23 cellular contexts compared by ENCODE assay signal in the genomic region with DNA sequence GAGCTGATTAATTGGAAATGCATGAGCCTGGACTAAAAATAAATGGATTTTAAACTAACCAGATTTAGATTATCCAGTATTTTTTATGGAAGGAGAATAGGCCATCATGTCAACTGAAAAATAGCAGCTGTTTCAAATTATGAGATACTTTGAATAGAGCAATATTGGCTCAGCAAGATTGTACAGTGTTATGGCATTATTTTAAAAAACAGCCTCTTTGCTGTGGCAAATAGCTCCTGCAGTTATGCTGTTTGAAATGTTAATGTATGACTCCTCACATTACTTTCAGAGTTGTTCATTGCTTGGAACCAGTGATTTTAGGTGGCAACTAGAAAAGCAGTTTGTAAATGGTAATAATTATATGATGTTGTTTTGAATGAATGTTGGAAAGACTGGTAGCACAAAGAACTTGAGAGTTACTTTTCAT.
DNase-seq lines count a peak whose midpoint lies in the region; ATAC-seq and TF ChIP-seq lines count a peak whose summit lies in the region.
"Had no signal": no experiment of that assay in that cellular context is flagged by ENCODE, and none has a peak within 500 bp of the region (broad histone marks: within the 10 kb centered on the region; RNA-seq: fewer than 3 reads in every experiment).

No MANE protein-coding gene starts in this region.

- no peaks in the 10 kb centered on the region for H3K36me3 ChIP-seq in breast epithelium
- H3K36me3 ChIP-seq in mammary epithelial cell (ENCODE audit: insufficient read depth, low read length), result no peaks in the 10 kb centered on the region
- H3K36me3 ChIP-seq: Peyer's patch, prostate gland, WERI-Rb-1 had no signal

- no peak overlapping the region for H3K9ac ChIP-seq in mammary epithelial cell (ENCODE audit: insufficient read depth, low read length)

- TF ChIP-seq POLR2A in breast epithelium (IDR thresholded peaks at IDR 0.05), result no peak

- H3K4me3 Mint-ChIP-seq in nephron, result no peak overlapping the region
- H3K4me3 Mint-ChIP-seq in effector memory CD8-positive, alpha-beta T cell, result no peak overlapping the region
- H3K4me3 Mint-ChIP-seq: activated T-helper 17 cell treated with anti-CD3 and anti-CD28 coated beads, Interleukin-2, amount 50 U/mL, for 72 hours; immature natural killer cell; stimulated activated naive B cell treated with anti-CD40 and anti-IgM and Interleukin-4, amounts not matched to agents 10 μg/mL and 1 μg/mL and 100 μg/mL, for 72 hours had no signal

- no peaks in the 10 kb centered on the region for H3K9me3 Mint-ChIP-seq in nephron
- no peaks in the 10 kb centered on the region for H3K9me3 Mint-ChIP-seq in effector memory CD8-positive, alpha-beta T cell
- H3K9me3 Mint-ChIP-seq: activated T-helper 17 cell treated with anti-CD3 and anti-CD28 coated beads, Interleukin-2, amount 50 U/mL, for 72 hours; immature natural killer cell; stimulated activated naive B cell treated with anti-CD40 and anti-IgM and Interleukin-4, amounts not matched to agents 10 μg/mL and 1 μg/mL and 100 μg/mL, for 72 hours had no signal

- no peaks in the 10 kb centered on the region for H3K27me3 Mint-ChIP-seq in nephron (ENCODE audit: low read depth)
- peaks cover 14 to 47% of the 10 kb centered on the region in 2 donors for H3K27me3 Mint-ChIP-seq in effector memory CD8-positive, alpha-beta T cell

- dilution Hi-C loops in mammary epithelial cell (cut with HindIII; ENCODE audit: low sequenced_read_pairs), result no loop called here

- DNase-seq in breast epithelium (ENCODE audit: low spot score in 2 of 2) (no peak), mammary epithelial cell (no peak), dorsolateral prefrontal cortex (no peak), Kasumi-1 (lab: John Stamatoyannopoulos, UW) (no peak), NCI-H2081 (lab: John Stamatoyannopoulos, UW) (no peak)
- no peak for DNase-seq in effector memory CD8-positive, alpha-beta T cell
- DNase-seq: activated CD4-positive, alpha-beta T cell treated with anti-CD3 and anti-CD28 coated beads, Interleukin-2, amount 50 U/mL, for 1 hour; activated CD8-positive, alpha-beta memory T cell treated with anti-CD3 and anti-CD28 coated beads, Interleukin-2, amount 50 U/mL, for 4 hours; DND-41; GOT3; immature natural killer cell; NCI-H1930; NCI-H446 treated with DMSO at 0.1 percent for 48 hours; Peyer's patch; SJCRH30; stimulated activated naive B cell treated with anti-CD40 and anti-IgM and Interleukin-4, amounts not matched to agents 10 μg/mL and 1 μg/mL and 100 μg/mL, for 72 hours; T-helper 2 cell; WERI-Rb-1 had no signal

- no peaks in the 10 kb centered on the region for H3K27me3 ChIP-seq in breast epithelium
- no peaks in the 10 kb centered on the region for H3K27me3 ChIP-seq in mammary epithelial cell (ENCODE audit: insufficient read depth, low read length)
- H3K27me3 ChIP-seq in dorsolateral prefrontal cortex, result peaks cover 0 to 20% (median 0%) of the 10 kb centered on the region in 45 donors
- H3K27me3 ChIP-seq: Peyer's patch, SJCRH30 had no signal

- TF ChIP-seq CTCF in breast epithelium (IDR thresholded peaks at IDR 0.05) (no peak), mammary epithelial cell (conservative IDR thresholded peaks at IDR 0.05 in 1 of 2, IDR thresholded peaks at IDR 0.05 in 1 of 2; ENCODE audit: extremely low read depth in 1 of 2, insufficient read depth in 1 of 2, low read depth in 1 of 2, low read length in 2 of 2) (no peak), dorsolateral prefrontal cortex (IDR thresholded peaks at IDR 0.05 in 54 of 56, conservative IDR thresholded peaks at IDR 0.05 in 2 of 56; ENCODE audit: low read depth in 1 of 56, partially characterized antibody in 56 of 56) (no peak), nephron (IDR thresholded peaks at IDR 0.05; ENCODE audit: unreplicated experiment in 3 of 3) (no peak)

- no peak for ATAC-seq in effector memory CD8-positive, alpha-beta T cell (replicated peaks)
- no peak for ATAC-seq in GM21360 (IDR thresholded peaks at IDR 0.05; ENCODE audit: unreplicated experiment)
- ATAC-seq: activated T-helper 17 cell treated with anti-CD3 and anti-CD28 coated beads, Interleukin-2, amount 50 U/mL, for 72 hours; stimulated activated naive B cell treated with anti-CD40 and anti-IgM and Interleukin-4, amounts not matched to agents 10 μg/mL and 1 μg/mL and 100 μg/mL, for 72 hours had no signal

- BruUV-seq in mammary epithelial cell (replicated peaks; lab: Mats Ljungman, UMichigan), result no TSS peak

- no peak overlapping the region for H2AFZ ChIP-seq in mammary epithelial cell (ENCODE audit: low read depth, low read length)

- H3K79me2 ChIP-seq in mammary epithelial cell (ENCODE audit: insufficient read depth, low read length), result no peaks in the 10 kb centered on the region

- peaks cover 64% of the 10 kb centered on the region for H3K4me1 Mint-ChIP-seq in nephron
- H3K4me1 Mint-ChIP-seq in effector memory CD8-positive, alpha-beta T cell (ENCODE audit: low read depth in 2 of 2), result peaks cover 0 to 6% of the 10 kb centered on the region in 2 donors
- H3K4me1 Mint-ChIP-seq: immature natural killer cell; stimulated activated naive B cell treated with anti-CD40 and anti-IgM and Interleukin-4, amounts not matched to agents 10 μg/mL and 1 μg/mL and 100 μg/mL, for 72 hours had no signal

- in situ Hi-C loops in mammary epithelial cell (cut with MboI; ENCODE audit: low sequenced_read_pairs in 2 of 2), result no loop called here

- H3K4me3 ChIP-seq in breast epithelium (peak overlapping the region in 1 of 3 donors; percentile 16), mammary epithelial cell (replicated peaks in 1 of 3; ENCODE audit: insufficient read depth in 1 of 3, low read depth in 2 of 3, low read length in 3 of 3) (no peak overlapping the region), dorsolateral prefrontal cortex (peak overlapping the region in 1 of 59 donors; percentile 6)
- H3K4me3 ChIP-seq: Peyer's patch, prostate gland, SJCRH30, skin epidermis had no signal

- H3K27ac Mint-ChIP-seq in nephron, result peak overlapping the region; percentile 37 to 79 (median 72)
- no peak overlapping the region for H3K27ac Mint-ChIP-seq in effector memory CD8-positive, alpha-beta T cell
- H3K27ac Mint-ChIP-seq: activated T-helper 17 cell treated with anti-CD3 and anti-CD28 coated beads, Interleukin-2, amount 50 U/mL, for 72 hours; immature natural killer cell; stimulated activated naive B cell treated with anti-CD40 and anti-IgM and Interleukin-4, amounts not matched to agents 10 μg/mL and 1 μg/mL and 100 μg/mL, for 72 hours had no signal

- H3K4me2 ChIP-seq in mammary epithelial cell (ENCODE audit: insufficient read depth, low read depth, low read length), result no peak overlapping the region

- peaks cover 0 to 23% of the 10 kb centered on the region in 2 donors for H3K4me1 ChIP-seq in breast epithelium
- H3K4me1 ChIP-seq in mammary epithelial cell (ENCODE audit: insufficient read depth, low read length), result peaks cover 47% of the 10 kb centered on the region
- H3K4me1 ChIP-seq: Peyer's patch had no signal

- peaks cover 21% of the 10 kb centered on the region for H3K36me3 Mint-ChIP-seq in nephron (ENCODE audit: low read depth)
- no peaks in the 10 kb centered on the region for H3K36me3 Mint-ChIP-seq in effector memory CD8-positive, alpha-beta T cell (ENCODE audit: insufficient read depth)
- H3K36me3 Mint-ChIP-seq: immature natural killer cell; stimulated activated naive B cell treated with anti-CD40 and anti-IgM and Interleukin-4, amounts not matched to agents 10 μg/mL and 1 μg/mL and 100 μg/mL, for 72 hours had no signal

- H3K27ac ChIP-seq in breast epithelium (peak overlapping the region; percentile 53 to 89), mammary epithelial cell (ENCODE audit: insufficient read depth, low read depth, low read length) (no peak overlapping the region), dorsolateral prefrontal cortex (peak overlapping the region in 32 of 59 donors; percentile 1 to 76 (median 32))
- H3K27ac ChIP-seq: Peyer's patch, prostate gland, SJCRH30, WERI-Rb-1 had no signal

- H4K20me1 ChIP-seq in mammary epithelial cell (ENCODE audit: insufficient read depth, low read length), result no peaks in the 10 kb centered on the region

- CTCF ChIA-PET in mammary epithelial cell (lab: Charles Lee; ENCODE audit: low non-redundant PET), result no interaction called here

- H3K9me3 ChIP-seq in breast epithelium (no peaks in the 10 kb centered on the region), mammary epithelial cell (replicated peaks; ENCODE audit: insufficient read depth, low read length) (no peaks in the 10 kb centered on the region)
- H3K9me3 ChIP-seq: Peyer's patch, prostate gland, SJCRH30 had no signal

- intact Hi-C loops in breast epithelium (cut with DNase I; ENCODE audit: low total_unique reads), result no loop called here
- intact Hi-C loops in mammary epithelial cell (cut with micrococcal nuclease), result no loop called here
- intact Hi-C loops in dorsolateral prefrontal cortex (cut with DNase I), result no loop called here

Comparison
In these comparisons a context has a peak if more than half of its experiments do, and no peak if none do; other contexts are left out.
1. H3K27ac Mint-ChIP-seq: peak in nephron (3 of 3); none in effector memory CD8-positive, alpha-beta T cell (0 of 2).